8 cellular contexts compared by ENCODE assay signal in the genomic region with DNA sequence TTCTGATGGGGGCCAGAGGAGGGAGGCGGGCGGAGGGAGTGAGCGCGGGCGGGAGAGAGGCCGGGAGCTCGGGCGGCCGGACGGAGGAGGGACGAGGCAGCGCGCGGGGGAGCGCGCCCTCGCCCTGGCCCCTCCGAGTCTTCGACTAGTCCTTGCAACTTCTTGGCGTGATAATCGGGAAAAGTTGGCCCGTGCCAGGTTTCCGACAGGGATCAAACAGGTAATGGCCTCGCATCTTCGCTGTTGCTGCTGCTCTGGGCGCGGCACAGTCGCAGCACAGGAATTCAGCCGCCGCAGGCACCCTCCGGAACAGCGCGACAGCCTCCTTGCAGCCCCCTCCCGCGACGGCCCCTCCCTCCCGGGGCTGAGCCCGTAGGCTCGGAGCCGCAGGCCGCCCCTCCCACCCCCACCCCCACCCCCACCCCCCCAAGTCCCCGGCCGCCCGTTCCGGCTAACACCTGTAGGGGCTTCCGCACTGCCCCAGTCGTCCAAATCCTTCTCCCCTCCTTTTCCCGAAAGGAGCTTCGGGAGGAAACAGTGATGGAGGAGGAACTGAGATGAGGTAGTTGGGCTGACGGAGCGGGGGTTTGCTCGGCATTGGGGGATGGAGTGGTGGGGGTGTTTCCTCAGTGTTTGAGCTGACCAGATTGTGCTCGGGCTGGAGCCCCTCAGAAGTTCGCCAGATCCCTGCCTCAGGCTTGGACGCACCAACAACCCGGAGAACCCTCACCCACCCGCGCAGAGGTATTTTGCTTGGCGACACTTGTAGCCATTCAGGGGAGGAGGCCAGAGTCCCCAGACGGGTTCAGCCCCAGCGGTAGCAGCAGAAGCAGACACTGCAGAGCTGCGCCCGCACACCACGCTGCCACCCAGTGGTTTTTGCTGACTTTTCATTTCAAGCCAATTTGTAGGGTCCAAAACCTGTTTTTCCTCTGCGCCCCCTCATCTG. TPM values are rescaled to one million over a fixed set of nuclear protein-coding genes. Genes with fewer than 3 reads are reported as not detected.
DNase-seq lines count a peak whose midpoint lies in the region; TF ChIP-seq lines count a peak whose summit lies in the region.

Gene FGF13, minus strand, starts transcription at position 319 of the 949 bp plus-strand sequence. CDS start 714 bp downstream, outside the sequence.

- WGBS in ovary, 3 donors = 25 to 31% (median 30%) methylated on average over 51 to 63 of the region's 65 CpGs

- H3K9me3 ChIP-seq in NT2/D1 (ENCODE audit: insufficient read depth, low read length) (no peaks in the 10 kb centered on the region), ovary (no peaks in the 10 kb centered on the region)

- no peak within 1 kb of the TSS for H3K27ac Mint-ChIP-seq in glutamatergic neuron (ENCODE audit: unreplicated experiment)

- no peak for TF ChIP-seq POLR2A in ovary (IDR thresholded peaks at IDR 0.05)

- in situ Hi-C loops in GM13976 (cut with MboI; ENCODE audit: low sequenced_read_pairs, unreplicated experiment) = no loop called here

- no peaks in the 10 kb centered on the region for H3K36me3 ChIP-seq in NT2/D1 (ENCODE audit: insufficient read depth, insufficient read length, low read length)
- no peaks in the 10 kb centered on the region for H3K36me3 ChIP-seq in ovary

- H3K9me3 Mint-ChIP-seq in glutamatergic neuron (ENCODE audit: unreplicated experiment) = peaks cover 2% of the 10 kb centered on the region

- peak within 1 kb of the TSS; percentile 83 for H3K4me3 Mint-ChIP-seq in glutamatergic neuron (ENCODE audit: unreplicated experiment)

- H3K27me3 Mint-ChIP-seq in glutamatergic neuron (ENCODE audit: unreplicated experiment) = peaks cover 1% of the 10 kb centered on the region

- intact Hi-C loops in ovary (cut with DNase I) = no loop called here

- H3K27ac ChIP-seq in ovary = no peak within 1 kb of the TSS

- TF ChIP-seq EP300 in ovary (IDR thresholded peaks at IDR 0.05) = no peak

- H3K4me3 ChIP-seq in NT2/D1 (ENCODE audit: insufficient read length, low read depth) (peak within 1 kb of the TSS; percentile 70), ovary (peak within 1 kb of the TSS; percentile 56)

- H3K4me1 Mint-ChIP-seq in glutamatergic neuron (ENCODE audit: low read depth, unreplicated experiment) = peaks cover 9% of the 10 kb centered on the region

- DNase-seq in GM13976 (ENCODE audit: low spot score) (peak; percentile 29), NT2/D1 (ENCODE audit: low read depth, low spot score) (peak; percentile 27), glutamatergic neuron (peak; percentile 55), ovary (peak; percentile 25 to 49 (median 28)), foreskin melanocyte (no peak), NK-92 (lab: John Stamatoyannopoulos, UW; ENCODE audit: unreplicated experiment) (no peak), DMS79 (lab: John Stamatoyannopoulos, UW) (no peak), KG1 (lab: John Stamatoyannopoulos, UW) (no peak)

- no peak for TF ChIP-seq CTCF in GM13976 (IDR thresholded peaks at IDR 0.05; ENCODE audit: borderline replicate concordance, control extremely low read depth, extremely low read depth, insufficient read depth, missing control alignments)
- TF ChIP-seq CTCF in glutamatergic neuron (IDR thresholded peaks at IDR 0.05; ENCODE audit: partially characterized antibody, unreplicated experiment) = no peak
- no peak for TF ChIP-seq CTCF in ovary (IDR thresholded peaks at IDR 0.05)

- H3K27me3 ChIP-seq in NT2/D1 (ENCODE audit: insufficient read depth, insufficient read length) = no peaks in the 10 kb centered on the region
- H3K27me3 ChIP-seq in ovary = no peaks in the 10 kb centered on the region

- peak within 1 kb of the TSS; percentile 74 for H3K9ac ChIP-seq in NT2/D1 (ENCODE audit: insufficient read length, low read depth)

- H3K36me3 Mint-ChIP-seq in glutamatergic neuron (ENCODE audit: unreplicated experiment) = no peaks in the 10 kb centered on the region

- H3K4me1 ChIP-seq in NT2/D1 (ENCODE audit: insufficient read depth, insufficient read length) (no peaks in the 10 kb centered on the region), ovary (ENCODE audit: insufficient read depth) (no peaks in the 10 kb centered on the region)

RNA-seq across cellular contexts. Expression of gene FGF13, which starts in this region (rescaled TPM):
- total RNA-seq in glutamatergic neuron (ENCODE audit: unreplicated experiment) = 34.2 TPM
- total RNA-seq in ovary = 1 to 10 TPM; 2.1 to 9.2 (median 5.6) TPM
- 1 to 10 TPM; 5.7 to 9.8 TPM for polyA plus RNA-seq in ovary

Comparison
In these comparisons a context has a peak if more than half of its experiments do, and no peak if none do; other contexts are left out.
1. DNase-seq: peak in GM13976 (single experiment), NT2/D1 (single experiment), glutamatergic neuron (single experiment) and ovary (5 of 5); none in foreskin melanocyte (single experiment), NK-92 (single experiment), DMS79 (single experiment) and KG1 (single experiment).